In genomic region chr12:19440916-19441315, GRCh38 we compare ENCODE assay signal across 8 cellular contexts.
DNase-seq lines count a peak whose midpoint lies in the region; ATAC-seq and TF ChIP-seq lines count a peak whose summit lies in the region.

No MANE protein-coding gene starts in this region.

- peak overlapping the region; percentile 30 for H2AFZ ChIP-seq in ACC112 (ENCODE audit: low read length, unreplicated experiment)
- H2AFZ ChIP-seq in KMS-11 (ENCODE audit: low read depth): peak overlapping the region; percentile 9

- H3K27me3 ChIP-seq in ACC112 (ENCODE audit: insufficient read depth, low read length) (no peaks in the 10 kb centered on the region), KMS-11 (ENCODE audit: insufficient read depth, low read depth) (no peaks in the 10 kb centered on the region), muscle layer of colon (ENCODE audit: control insufficient read depth in 1 of 2, insufficient read depth in 2 of 2, low read length in 2 of 2) (no peaks in the 10 kb centered on the region)

- H3K4me1 ChIP-seq in ACC112 (ENCODE audit: control insufficient read depth, insufficient read depth, low read length, unreplicated experiment) (peaks cover 9% of the 10 kb centered on the region), KMS-11 (ENCODE audit: low read depth, poor library complexity, severe bottlenecking) (peaks cover 14% of the 10 kb centered on the region), muscle layer of colon (ENCODE audit: insufficient read depth, low read length) (peaks cover 16% of the 10 kb centered on the region)

- H3K4me3 ChIP-seq in ACC112 (ENCODE audit: low read depth, low read length) (peak overlapping the region; percentile 93), KMS-11 (IDR thresholded peaks at IDR 0.05; ENCODE audit: insufficient read depth, low read depth, low read length) (no peak overlapping the region), cardiac fibroblast (replicated peaks in 1 of 2; ENCODE audit: low read depth in 2 of 2, low read length in 2 of 2) (peak overlapping the region; percentile 96 to 97), muscle layer of colon (ENCODE audit: low read depth in 1 of 2, low read length in 2 of 2) (peak overlapping the region; percentile 87 to 88)

- peak overlapping the region; percentile 87 for H3K4me2 ChIP-seq in KMS-11

- H3K36me3 ChIP-seq in ACC112 (ENCODE audit: insufficient read depth, low read length): peaks cover 8% of the 10 kb centered on the region; the same call in 1 of the 2 replicates
- H3K36me3 ChIP-seq in KMS-11 (ENCODE audit: insufficient read depth): no peaks in the 10 kb centered on the region
- H3K36me3 ChIP-seq in muscle layer of colon (ENCODE audit: insufficient read depth, low read length): no peaks in the 10 kb centered on the region

- DNase-seq in cardiac fibroblast (ENCODE audit: low read depth in 2 of 2) (peak in 1 of 2 donors; percentile 24), LoVo (ENCODE audit: low spot score) (no peak), cortex of kidney (lab: John Stamatoyannopoulos, UW) (no peak), hepatic stellate cell (ENCODE audit: low spot score) (no peak)

- H3K9me3 ChIP-seq in muscle layer of colon (ENCODE audit: low read length): no peaks in the 10 kb centered on the region

- H3K9ac ChIP-seq in KMS-11 (peak overlapping the region; percentile 89), muscle layer of colon (ENCODE audit: low read length) (peak overlapping the region; percentile 52)

- no peak for TF ChIP-seq CTCF in KMS-11 (conservative IDR thresholded peaks at IDR 0.05; ENCODE audit: low read depth, low read length)
- no peak for TF ChIP-seq CTCF in cardiac fibroblast (IDR thresholded peaks at IDR 0.05; ENCODE audit: low read depth, low read length)

- H3K27ac ChIP-seq in ACC112 (ENCODE audit: low read depth, low read length) (peak overlapping the region; percentile 55; the same call in 1 of the 2 replicates), KMS-11 (0 out of 2 replicates have a peak overlapping the region, but pooled peaks have one; percentile 77), muscle layer of colon (ENCODE audit: low read depth, low read length) (peak overlapping the region; percentile 96)

- peaks cover 17% of the 10 kb centered on the region for H4K20me1 ChIP-seq in KMS-11 (ENCODE audit: insufficient read depth)

- no peak for ATAC-seq in HG03442 (IDR thresholded peaks at IDR 0.05; ENCODE audit: unreplicated experiment)

- H3K79me2 ChIP-seq in ACC112 (ENCODE audit: control insufficient read depth, insufficient read depth, low read length, unreplicated experiment) (peaks cover 61% of the 10 kb centered on the region), KMS-11 (ENCODE audit: insufficient read depth, low read depth) (peaks cover 55% of the 10 kb centered on the region)
